8 cellular contexts compared by ENCODE assay signal in the genomic region with DNA sequence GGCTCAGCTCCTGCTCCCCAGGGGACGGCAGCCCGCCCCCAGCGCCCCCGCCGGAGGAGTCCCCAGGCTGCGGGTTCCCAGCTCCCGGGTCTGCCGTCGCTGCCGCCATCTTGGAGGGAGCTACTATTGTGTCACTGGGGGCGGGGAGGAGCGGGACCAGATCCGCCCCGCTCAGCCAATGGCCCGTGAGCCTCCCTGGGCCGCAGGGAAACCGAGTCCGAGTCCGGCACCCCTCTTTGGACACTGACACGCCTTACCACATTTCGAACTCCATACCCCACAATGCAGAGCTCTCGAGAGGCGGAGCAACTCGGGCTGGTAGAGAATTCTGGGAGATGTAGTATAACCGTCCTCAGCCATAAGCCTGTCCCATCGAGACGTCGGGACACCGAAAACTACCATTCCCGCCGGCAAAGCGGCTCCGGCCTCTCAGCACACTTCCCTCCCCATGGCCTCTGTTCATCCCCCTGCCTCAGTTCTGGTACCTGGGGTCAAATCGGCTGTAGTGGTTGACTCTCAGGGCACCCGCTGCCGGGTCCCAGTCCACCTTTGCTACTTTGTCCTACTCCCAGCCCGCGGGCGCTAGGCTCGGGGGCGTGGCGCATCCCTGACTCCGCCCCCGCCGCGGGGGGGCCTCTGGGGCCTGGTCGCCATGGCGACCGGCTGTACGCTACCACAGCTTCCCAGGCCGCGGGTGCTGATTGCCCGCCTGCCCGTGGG. TPM values are rescaled to one million over a fixed set of nuclear protein-coding genes. Genes with fewer than 3 reads are reported as not detected.
A peak's percentile ranks its signal among the peaks of the same experiment; 100 is the strongest.
DNase-seq lines count a peak whose midpoint lies in the region; ATAC-seq and TF ChIP-seq lines count a peak whose summit lies in the region.

A gene (minus strand): TSS at position 133 of the 720 bp plus-strand sequence. CDS start 24 bp downstream, at position 109.
A gene with protein sequence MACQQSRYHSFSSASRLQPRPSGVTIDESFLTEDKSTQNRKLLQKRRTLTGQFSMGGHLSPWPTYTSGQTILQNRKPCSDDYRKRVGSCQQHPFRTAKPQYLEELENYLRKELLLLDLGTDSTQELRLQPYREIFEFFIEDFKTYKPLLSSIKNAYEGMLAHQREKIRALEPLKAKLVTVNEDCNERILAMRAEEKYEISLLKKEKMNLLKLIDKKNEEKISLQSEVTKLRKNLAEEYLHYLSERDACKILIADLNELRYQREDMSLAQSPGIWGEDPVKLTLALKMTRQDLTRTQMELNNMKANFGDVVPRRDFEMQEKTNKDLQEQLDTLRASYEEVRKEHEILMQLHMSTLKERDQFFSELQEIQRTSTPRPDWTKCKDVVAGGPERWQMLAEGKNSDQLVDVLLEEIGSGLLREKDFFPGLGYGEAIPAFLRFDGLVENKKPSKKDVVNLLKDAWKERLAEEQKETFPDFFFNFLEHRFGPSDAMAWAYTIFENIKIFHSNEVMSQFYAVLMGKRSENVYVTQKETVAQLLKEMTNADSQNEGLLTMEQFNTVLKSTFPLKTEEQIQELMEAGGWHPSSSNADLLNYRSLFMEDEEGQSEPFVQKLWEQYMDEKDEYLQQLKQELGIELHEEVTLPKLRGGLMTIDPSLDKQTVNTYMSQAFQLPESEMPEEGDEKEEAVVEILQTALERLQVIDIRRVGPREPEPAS (plus strand): TSS at position 462 of the 720 bp plus-strand sequence. CDS start 261 bp downstream, outside the sequence.

- H3K4me2 ChIP-seq in BLaER1 treated with 17β-estradiol and CSF1 and Interleukin-3, amounts not matched to agents 10 nM and 100 nM: peak within 1 kb of the TSS; percentile 94 to 100 (median 98)

- H3K27ac Mint-ChIP-seq in activated CD4-positive, alpha-beta T cell treated with anti-CD3 and anti-CD28 coated beads, Interleukin-2, amount 10 ng/mL, durations not matched to agents 24 days and 14 days: peak within 1 kb of the TSS; percentile 97

- H3K9me3 Mint-ChIP-seq in activated CD4-positive, alpha-beta T cell treated with anti-CD3 and anti-CD28 coated beads, Interleukin-2, amount 10 ng/mL, durations not matched to agents 24 days and 14 days: no peaks in the 10 kb centered on the region

- H3K9me3 ChIP-seq in BLaER1 treated with 17β-estradiol and CSF1 and Interleukin-3, amounts not matched to agents 10 nM and 100 nM (replicated peaks in 1 of 11): no peaks in the 10 kb centered on the region

- DNase-seq in NCI-H526 (lab: John Stamatoyannopoulos, UW) (peak; percentile 97), coronary artery (ENCODE audit: low spot score) (peak; percentile 99)
- peak; percentile 99 for DNase-seq in activated CD4-positive, alpha-beta T cell treated with anti-CD3 and anti-CD28 coated beads, Interleukin-2, amount 10 ng/mL, durations not matched to agents 24 days and 14 days
- DNase-seq in stimulated activated CD4-positive, alpha-beta T cell treated with anti-CD3 and anti-CD28 coated beads, Interleukin-1b, Interleukin-23, amount 100 ng/mL, for 24 hours (ENCODE audit: low read depth in 4 of 4, low spot score in 1 of 4): peak; percentile 83 to 95 (median 93)

- H3K27me3 Mint-ChIP-seq in activated CD4-positive, alpha-beta T cell treated with anti-CD3 and anti-CD28 coated beads, Interleukin-2, amount 10 ng/mL, durations not matched to agents 24 days and 14 days: peaks cover 2% of the 10 kb centered on the region

- ATAC-seq in GM19328 (IDR thresholded peaks at IDR 0.05; ENCODE audit: unreplicated experiment): peak; percentile 88
- peak; percentile 85 for ATAC-seq in HG03469 (IDR thresholded peaks at IDR 0.05; ENCODE audit: unreplicated experiment)

- peak within 1 kb of the TSS; percentile 80 to 100 (median 92) for H3K4me3 ChIP-seq in BLaER1 treated with 17β-estradiol and CSF1 and Interleukin-3, amounts not matched to agents 10 nM and 100 nM
- peak within 1 kb of the TSS; percentile 92 for H3K4me3 ChIP-seq in coronary artery

- no peaks in the 10 kb centered on the region for H3K27me3 ChIP-seq in BLaER1 treated with 17β-estradiol and CSF1 and Interleukin-3, amounts not matched to agents 10 nM and 100 nM
- H3K27me3 ChIP-seq in layer of hippocampus (ENCODE audit: control insufficient read depth, insufficient read depth, low read length): no peaks in the 10 kb centered on the region

- H3K4me1 Mint-ChIP-seq in activated CD4-positive, alpha-beta T cell treated with anti-CD3 and anti-CD28 coated beads, Interleukin-2, amount 10 ng/mL, durations not matched to agents 24 days and 14 days: peaks cover 37% of the 10 kb centered on the region

- H3K4me3 Mint-ChIP-seq in activated CD4-positive, alpha-beta T cell treated with anti-CD3 and anti-CD28 coated beads, Interleukin-2, amount 10 ng/mL, durations not matched to agents 24 days and 14 days: peak within 1 kb of the TSS; percentile 97

- peaks cover 7 to 23% (median 16%) of the 10 kb centered on the region in 11 experiments; a peak in 21 of 22 replicates for H4K20me1 ChIP-seq in BLaER1 treated with 17β-estradiol and CSF1 and Interleukin-3, amounts not matched to agents 10 nM and 100 nM

- peaks cover 16 to 36% (median 26%) of the 10 kb centered on the region in 11 experiments for H3K36me3 ChIP-seq in BLaER1 treated with 17β-estradiol and CSF1 and Interleukin-3, amounts not matched to agents 10 nM and 100 nM

- peak within 1 kb of the TSS; percentile 85 to 97 (median 92) for H3K9ac ChIP-seq in BLaER1 treated with 17β-estradiol and CSF1 and Interleukin-3, amounts not matched to agents 10 nM and 100 nM

- H3K36me3 Mint-ChIP-seq in activated CD4-positive, alpha-beta T cell treated with anti-CD3 and anti-CD28 coated beads, Interleukin-2, amount 10 ng/mL, durations not matched to agents 24 days and 14 days (ENCODE audit: low read depth): peaks cover 29% of the 10 kb centered on the region

- intact Hi-C loops in activated CD4-positive, alpha-beta T cell treated with anti-CD3 and anti-CD28 coated beads, Interleukin-2, amount 10 ng/mL, durations not matched to agents 24 days and 14 days (cut with micrococcal nuclease): loop anchor here (1.0 to 10.0 kb wide), 12 partner anchors 27 to 1038 kb away; a partner anchor contains a TSS

- TF ChIP-seq CTCF in coronary artery (IDR thresholded peaks at IDR 0.05): no peak

- H3K4me1 ChIP-seq in BLaER1 treated with 17β-estradiol and CSF1 and Interleukin-3, amounts not matched to agents 10 nM and 100 nM: peaks cover 47 to 51% (median 50%) of the 10 kb centered on the region in 10 experiments

- H3K27ac ChIP-seq in BLaER1 treated with 17β-estradiol and CSF1 and Interleukin-3, amounts not matched to agents 10 nM and 100 nM: peak within 1 kb of the TSS; percentile 78 to 89 (median 82)
- H3K27ac ChIP-seq in coronary artery (peak within 1 kb of the TSS; percentile 76 to 86), layer of hippocampus (ENCODE audit: low read depth, low read length) (peak within 1 kb of the TSS; percentile 70)

RNA-seq across cellular contexts. Expression of the first gene that starts in this region (rescaled TPM):
- 18.2 and 18.6 TPM in 2 replicates for total RNA-seq in activated CD4-positive, alpha-beta T cell treated with anti-CD3 and anti-CD28 coated beads, Interleukin-2, amount 10 ng/mL, durations not matched to agents 24 days and 14 days

RNA-seq across cellular contexts. Expression of the second gene that starts in this region (rescaled TPM):
- total RNA-seq in activated CD4-positive, alpha-beta T cell treated with anti-CD3 and anti-CD28 coated beads, Interleukin-2, amount 10 ng/mL, durations not matched to agents 24 days and 14 days: 0.65 and 0.80 TPM in 2 replicates

Comparison
In these comparisons a context has a peak if more than half of its experiments do, and no peak if none do; other contexts are left out.
1. Peak in every context shown above with its lines: DNase-seq, ATAC-seq, H3K4me3 ChIP-seq and H3K27ac ChIP-seq.